In the genomic region with DNA sequence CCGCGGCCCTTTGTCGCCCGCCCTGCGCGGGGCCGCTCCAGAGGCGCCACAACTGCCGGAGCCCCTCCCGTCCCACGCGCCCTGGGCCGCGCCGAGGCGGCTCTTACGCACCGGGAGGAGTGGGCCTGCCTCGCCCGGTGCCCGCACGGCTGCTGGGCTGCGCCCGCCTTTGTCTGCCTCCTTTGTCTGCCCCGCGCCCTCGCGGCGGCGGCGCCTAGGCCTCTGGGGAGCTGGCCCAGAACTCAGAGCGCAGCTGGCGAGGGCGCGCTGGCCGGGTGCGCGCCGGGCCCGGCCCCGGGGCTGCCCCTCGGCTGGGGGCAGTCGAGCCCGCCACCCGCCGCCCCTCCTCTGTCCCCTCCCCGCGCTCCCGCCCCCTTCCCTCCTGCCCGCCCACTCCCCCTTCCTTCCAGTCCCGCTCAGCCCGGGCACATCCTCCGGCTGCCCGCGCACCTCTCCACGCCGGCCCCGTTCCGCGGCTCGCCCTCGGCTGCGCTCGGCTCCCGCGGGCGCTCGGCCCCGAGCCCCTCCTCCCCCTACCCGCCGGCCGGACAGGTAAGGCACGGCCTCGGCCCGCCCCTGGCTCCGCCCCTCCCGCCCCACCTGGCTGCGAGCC, we compare ENCODE assay signal across 8 cellular contexts. TPM values are rescaled to one million over a fixed set of nuclear protein-coding genes. Genes with fewer than 3 reads are reported as not detected.
A peak's percentile ranks its signal among the peaks of the same experiment; 100 is the strongest.
DNase-seq lines count a peak whose midpoint lies in the region; ATAC-seq and TF ChIP-seq lines count a peak whose summit lies in the region.

Gene DRAXIN, plus strand, starts transcription at position 409 of the 613 bp plus-strand sequence. CDS start 14,549 bp downstream, outside the sequence.

- DNase-seq in NCI-H2107 (lab: John Stamatoyannopoulos, UW) (peak; percentile 42), NCI-H2107 treated with DMSO at 0.1 percent for 48 hours (lab: John Stamatoyannopoulos, UW; ENCODE audit: unreplicated experiment) (no peak), RPMI8226 (peak; percentile 24), esophagus muscularis mucosa (ENCODE audit: extremely low spot score) (no peak), smooth muscle cell (lab: John Stamatoyannopoulos, UW; ENCODE audit: unreplicated experiment) (no peak), posterior vena cava (ENCODE audit: low spot score) (no peak)
- no peak for DNase-seq in stimulated activated CD4-positive, alpha-beta T cell treated with anti-CD3 and anti-CD28 coated beads, Interleukin-1b, Interleukin-23, amount 100 ng/mL, for 48 hours

- no peak for TF ChIP-seq POLR2A in esophagus muscularis mucosa (IDR thresholded peaks at IDR 0.05; ENCODE audit: low read depth)

- TF ChIP-seq EP300 in esophagus muscularis mucosa (IDR thresholded peaks at IDR 0.05), result no peak

- H3K4me2 ChIP-seq in smooth muscle cell, result peak within 1 kb of the TSS; percentile 83

- H3K79me2 ChIP-seq in smooth muscle cell (ENCODE audit: low read depth), result no peaks in the 10 kb centered on the region

- TF ChIP-seq CTCF in esophagus muscularis mucosa (IDR thresholded peaks at IDR 0.05) (no peak), smooth muscle cell (IDR thresholded peaks at IDR 0.05; ENCODE audit: borderline replicate concordance, insufficient read depth, poor library complexity, severe bottlenecking) (no peak)

- H3K27me3 ChIP-seq in esophagus muscularis mucosa, result peaks cover 5 to 96% (median 30%) of the 10 kb centered on the region in 4 donors
- H3K27me3 ChIP-seq in smooth muscle cell (ENCODE audit: low read depth), result peaks cover 59% of the 10 kb centered on the region

- no peaks in the 10 kb centered on the region for H3F3A ChIP-seq in smooth muscle cell (ENCODE audit: low read depth)

- H3K9ac ChIP-seq in smooth muscle cell (ENCODE audit: low read depth), result no peak within 1 kb of the TSS

- H3K4me3 ChIP-seq in esophagus muscularis mucosa (peak within 1 kb of the TSS; percentile 31 to 47 (median 40)), smooth muscle cell (peak within 1 kb of the TSS; percentile 55)

- 5% methylated on average over 4 of the region's 78 CpGs for WGBS in esophagus muscularis mucosa
- WGBS in smooth muscle cell (ENCODE audit: low lambda C conversion rate), result 3% methylated on average over 43 of the region's 78 CpGs

- no peak for ATAC-seq in HG03045 (IDR thresholded peaks at IDR 0.05; ENCODE audit: unreplicated experiment)

- H2AFZ ChIP-seq in smooth muscle cell (ENCODE audit: low read depth), result no peak within 1 kb of the TSS

- H3K4me1 ChIP-seq in esophagus muscularis mucosa, result peaks cover 8 to 34% (median 31%) of the 10 kb centered on the region in 4 donors
- H3K4me1 ChIP-seq in smooth muscle cell (ENCODE audit: low read depth), result no peaks in the 10 kb centered on the region

- H4K20me1 ChIP-seq in smooth muscle cell (ENCODE audit: low read depth), result no peaks in the 10 kb centered on the region

- H3K27ac ChIP-seq in esophagus muscularis mucosa (replicated peaks in 1 of 4) (no peak within 1 kb of the TSS), smooth muscle cell (ENCODE audit: low read depth) (no peak within 1 kb of the TSS)

- H3K36me3 ChIP-seq in esophagus muscularis mucosa (no peaks in the 10 kb centered on the region), smooth muscle cell (ENCODE audit: low read depth) (no peaks in the 10 kb centered on the region)

- intact Hi-C loops in esophagus muscularis mucosa (cut with DNase I) (no loop called here), posterior vena cava (cut with DNase I) (no loop called here)

- H3K9me3 ChIP-seq in esophagus muscularis mucosa (no peaks in the 10 kb centered on the region), smooth muscle cell (replicated peaks; ENCODE audit: low read depth) (no peaks in the 10 kb centered on the region)

RNA-seq across cellular contexts. Expression of gene DRAXIN, which starts in this region (rescaled TPM):
- total RNA-seq in esophagus muscularis mucosa, result under 1 TPM in 2 of 4 donors, not detected in 2; under 0.01 to 0.06 TPM
- 0.09 TPM in 1 of 2 replicates, not detected in the other for total RNA-seq in smooth muscle cell
- polyA plus RNA-seq in smooth muscle cell, result 0.15 and 0.27 TPM in 2 replicates
- under 1 TPM; 0.05 to 0.09 TPM for total RNA-seq in posterior vena cava

Comparison
In these comparisons a context has a peak if more than half of its experiments do, and no peak if none do; other contexts are left out.
1. DNase-seq: peak in NCI-H2107 (single experiment) and RPMI8226 (single experiment); none in NCI-H2107 treated with DMSO at 0.1 percent for 48 hours (single experiment), esophagus muscularis mucosa (single experiment), smooth muscle cell (single experiment), posterior vena cava (single experiment) and stimulated activated CD4-positive, alpha-beta T cell treated with anti-CD3 and anti-CD28 coated beads, Interleukin-1b, Interleukin-23, amount 100 ng/mL, for 48 hours (single experiment).